Comparison of ENCODE assay signal across 14 cellular contexts in the genomic region with DNA sequence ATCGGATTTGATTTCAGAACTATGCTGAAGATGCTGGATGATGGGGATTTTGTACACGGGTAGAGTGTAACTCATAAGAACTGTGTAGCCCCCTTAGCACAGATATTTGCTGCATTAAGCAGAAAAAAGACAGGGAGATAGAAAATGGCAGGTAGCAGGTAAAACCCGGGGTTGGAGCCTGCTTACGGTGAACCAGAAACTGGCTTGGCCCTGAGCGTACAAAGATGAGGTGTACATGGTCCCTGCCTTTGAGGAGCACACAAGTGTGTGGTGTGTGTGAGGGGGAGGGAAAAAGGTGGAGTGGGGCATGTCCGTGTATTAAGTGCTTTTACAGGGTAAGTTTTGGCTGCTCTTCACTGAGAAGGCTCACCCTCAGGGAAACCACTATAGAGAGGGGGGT. TPM values are rescaled to one million over a fixed set of nuclear protein-coding genes. Genes with fewer than 3 reads are reported as not detected.
DNase-seq lines count a peak whose midpoint lies in the region; ATAC-seq and TF ChIP-seq lines count a peak whose summit lies in the region.
"Had no signal": no experiment of that assay in that cellular context is flagged by ENCODE, and none has a peak within 500 bp of the region (broad histone marks: within the 10 kb centered on the region; RNA-seq: fewer than 3 reads in every experiment).

No MANE protein-coding gene starts in this region.

- peak overlapping the region; percentile 35 for H3K9ac ChIP-seq in Loucy (ENCODE audit: low read depth, low read length, poor library complexity, severe bottlenecking)

- H3K27ac ChIP-seq in hepatocyte = peak overlapping the region; percentile 43

- TF ChIP-seq CTCF in Loucy (conservative IDR thresholded peaks at IDR 0.05; ENCODE audit: low read length) (no peak), hepatocyte (IDR thresholded peaks at IDR 0.05; ENCODE audit: poor library complexity) (no peak)

- intact Hi-C loops in left colon (cut with DNase I, micrococcal nuclease) = loop anchor here in 1 of 2 donors (10.0 kb wide), 1 partner anchor 413 kb away; a partner anchor contains a TSS

- peaks cover 75% of the 10 kb centered on the region for H3K4me1 Mint-ChIP-seq in activated T-cell treated with anti-CD3 and anti-CD28 coated beads, Interleukin-2, amount 50 U/mL, for 24 hours (ENCODE audit: low read depth)
- H3K4me1 Mint-ChIP-seq in stimulated activated memory B cell treated with anti-CD40 and anti-IgM and Interleukin-4, amounts not matched to agents 10 μg/mL and 1 μg/mL and 100 μg/mL, for 72 hours = peaks cover 57% of the 10 kb centered on the region

- H4K20me1 ChIP-seq in Loucy (ENCODE audit: insufficient read depth, low read length, poor library complexity, severe bottlenecking) (no peaks in the 10 kb centered on the region), hepatocyte (ENCODE audit: insufficient read depth, poor library complexity, severe bottlenecking) (peaks cover 20% of the 10 kb centered on the region)

- H2AFZ ChIP-seq in Loucy (ENCODE audit: low read length) = no peak overlapping the region
- H2AFZ ChIP-seq in hepatocyte = no peak overlapping the region

- no peaks in the 10 kb centered on the region for H3K27me3 Mint-ChIP-seq in activated T-cell treated with anti-CD3 and anti-CD28 coated beads, Interleukin-2, amount 50 U/mL, for 24 hours
- no peaks in the 10 kb centered on the region for H3K27me3 Mint-ChIP-seq in stimulated activated memory B cell treated with anti-CD40 and anti-IgM and Interleukin-4, amounts not matched to agents 10 μg/mL and 1 μg/mL and 100 μg/mL, for 72 hours

- WGBS in hepatocyte (ENCODE audit: low lambda C conversion rate, missing lambda C conversion rate) = 84% methylated on average over 6 of the region's 6 CpGs

- no peak for ATAC-seq in stimulated activated memory B cell treated with anti-CD40 and anti-IgM and Interleukin-4, amounts not matched to agents 10 μg/mL and 1 μg/mL and 100 μg/mL, for 72 hours
- ATAC-seq in left colon (no peak), GM18511 (IDR thresholded peaks at IDR 0.05; ENCODE audit: unreplicated experiment) (no peak)

- H3K4me2 ChIP-seq in Loucy (ENCODE audit: low read depth, low read length, poor library complexity, severe bottlenecking) = peak overlapping the region; percentile 95
- H3K4me2 ChIP-seq in hepatocyte = peak overlapping the region; percentile 82

- H3K9me3 ChIP-seq in Loucy (ENCODE audit: insufficient read depth, low read depth, low read length) = no peaks in the 10 kb centered on the region
- no peaks in the 10 kb centered on the region for H3K9me3 ChIP-seq in hepatocyte (ENCODE audit: low read depth)

- H3K4me3 Mint-ChIP-seq in activated T-cell treated with anti-CD3 and anti-CD28 coated beads, Interleukin-2, amount 50 U/mL, for 24 hours = no peak overlapping the region
- H3K4me3 Mint-ChIP-seq in stimulated activated memory B cell treated with anti-CD40 and anti-IgM and Interleukin-4, amounts not matched to agents 10 μg/mL and 1 μg/mL and 100 μg/mL, for 72 hours = no peak overlapping the region
- H3K4me3 Mint-ChIP-seq: HFFc6 had no signal

- peaks cover 27% of the 10 kb centered on the region for H3K36me3 Mint-ChIP-seq in activated T-cell treated with anti-CD3 and anti-CD28 coated beads, Interleukin-2, amount 50 U/mL, for 24 hours (ENCODE audit: low read depth)
- H3K36me3 Mint-ChIP-seq in stimulated activated memory B cell treated with anti-CD40 and anti-IgM and Interleukin-4, amounts not matched to agents 10 μg/mL and 1 μg/mL and 100 μg/mL, for 72 hours = peaks cover 6% of the 10 kb centered on the region

- no peaks in the 10 kb centered on the region for H3K36me3 ChIP-seq in Loucy (ENCODE audit: insufficient read depth, low read length)
- H3K36me3 ChIP-seq in hepatocyte (replicated peaks; ENCODE audit: insufficient read depth, low read depth) = no peaks in the 10 kb centered on the region

- peak overlapping the region; percentile 58 for H3K4me3 ChIP-seq in Loucy (ENCODE audit: low read length, poor library complexity, severe bottlenecking)
- no peak overlapping the region for H3K4me3 ChIP-seq in hepatocyte

- peaks cover 2% of the 10 kb centered on the region for H3K9me3 Mint-ChIP-seq in activated T-cell treated with anti-CD3 and anti-CD28 coated beads, Interleukin-2, amount 50 U/mL, for 24 hours
- no peaks in the 10 kb centered on the region for H3K9me3 Mint-ChIP-seq in stimulated activated memory B cell treated with anti-CD40 and anti-IgM and Interleukin-4, amounts not matched to agents 10 μg/mL and 1 μg/mL and 100 μg/mL, for 72 hours
- H3K9me3 Mint-ChIP-seq: HFFc6, neural crest cell had no signal

- no peak for DNase-seq in activated T-cell treated with anti-CD3 and anti-CD28 coated beads, Interleukin-2, amount 50 U/mL, for 24 hours
- DNase-seq in activated T-cell treated with anti-CD3 and anti-CD28 coated beads, Interleukin-2, amount 50 U/mL, for 48 hours = no peak
- DNase-seq in hepatocyte (ENCODE audit: low spot score) = no peak
- DNase-seq in left colon = no peak
- DNase-seq in DMS53 (lab: John Stamatoyannopoulos, UW) = no peak
- DNase-seq: activated T-cell treated with anti-CD3 and anti-CD28 coated beads for 4 hours; HFFc6; MM.1S; NK-92 treated with Interleukin-12 subunit alpha and Interleukin-12 subunit beta, amount 100 ng/mL, for 24 hours; SIG-M5 had no signal

- peaks cover 65% of the 10 kb centered on the region for H3K4me1 ChIP-seq in Loucy (ENCODE audit: insufficient read depth, low read length, poor library complexity, severe bottlenecking)
- H3K4me1 ChIP-seq in hepatocyte (ENCODE audit: insufficient read depth) = peaks cover 43% of the 10 kb centered on the region

- H3F3A ChIP-seq in Loucy (ENCODE audit: low read depth) = no peaks in the 10 kb centered on the region; the same call in 1 of the 2 replicates

- H3K79me2 ChIP-seq in Loucy (ENCODE audit: insufficient read depth, low read length) (peaks cover 85% of the 10 kb centered on the region), hepatocyte (peaks cover 86% of the 10 kb centered on the region)

- H3K27me3 ChIP-seq in Loucy (ENCODE audit: insufficient read depth, low read length, poor library complexity, severe bottlenecking) (no peaks in the 10 kb centered on the region), hepatocyte (no peaks in the 10 kb centered on the region)

- peak overlapping the region; percentile 12 for H3K27ac Mint-ChIP-seq in activated T-cell treated with anti-CD3 and anti-CD28 coated beads, Interleukin-2, amount 50 U/mL, for 24 hours
- H3K27ac Mint-ChIP-seq in stimulated activated memory B cell treated with anti-CD40 and anti-IgM and Interleukin-4, amounts not matched to agents 10 μg/mL and 1 μg/mL and 100 μg/mL, for 72 hours = peak overlapping the region; percentile 6

- H3K9me2 ChIP-seq in Loucy (replicated peaks; ENCODE audit: low read depth, low read length) (no peaks in the 10 kb centered on the region), hepatocyte (replicated peaks; ENCODE audit: insufficient read depth) (no peaks in the 10 kb centered on the region)

RNA-seq across cellular contexts. Expression of a gene that starts 3.5 kb away (rescaled TPM):
- 67.7 and 73.8 TPM in 2 replicates for total RNA-seq in hepatocyte
- polyA plus RNA-seq in hepatocyte = 46.9 and 53.2 TPM in 2 replicates
- total RNA-seq in left colon = 100 to 1,000 TPM; 228 to 258 TPM
